In genomic region chr17:43825567-43825966, GRCh38 we compare ENCODE assay signal across 1 cellular context.
TF ChIP-seq lines count a peak whose summit lies in the region.

No MANE protein-coding gene starts in this region.

TF ChIP-seq in HepG2, 621 proteins besides CTCF, POLR2A, EP300 and RAD21:
- TF ChIP-seq ASH2L (IDR thresholded peaks at IDR 0.05; ENCODE audit: insufficient read length, low read depth, low read length), result no peak
- no peak for TF ChIP-seq HINFP (CRISPR knock-in tag; IDR thresholded peaks at IDR 0.05; ENCODE audit: low read depth)
- TF ChIP-seq ZNF800 (CRISPR knock-in tag; IDR thresholded peaks at IDR 0.05), result no peak
- no peak for TF ChIP-seq RORA (CRISPR knock-in tag; IDR thresholded peaks at IDR 0.05)
- no peak for TF ChIP-seq RBM39 (IDR thresholded peaks at IDR 0.05; ENCODE audit: low read depth, low read length, poor library complexity, severe bottlenecking)
- no peak for TF ChIP-seq TAF15 (IDR thresholded peaks at IDR 0.05; ENCODE audit: low read depth, low read length, poor library complexity, severe bottlenecking)
- TF ChIP-seq POLR2AphosphoS2 (IDR thresholded peaks at IDR 0.05; ENCODE audit: low read depth, low read length), result no peak
- no peak for TF ChIP-seq ZNF431 (CRISPR knock-in tag; IDR thresholded peaks at IDR 0.05; ENCODE audit: borderline replicate concordance, low read depth)
- TF ChIP-seq TBL1XR1 (IDR thresholded peaks at IDR 0.05; ENCODE audit: borderline replicate concordance, low read length, partially characterized antibody), result no peak
- TF ChIP-seq ELF1 (CRISPR knock-in tag; IDR thresholded peaks at IDR 0.05), result no peak
- no peak for TF ChIP-seq SIN3A (IDR thresholded peaks at IDR 0.05; ENCODE audit: borderline replicate concordance, low read depth, low read length)
